Comparison of ENCODE assay signal across 8 cellular contexts in the genomic region with DNA sequence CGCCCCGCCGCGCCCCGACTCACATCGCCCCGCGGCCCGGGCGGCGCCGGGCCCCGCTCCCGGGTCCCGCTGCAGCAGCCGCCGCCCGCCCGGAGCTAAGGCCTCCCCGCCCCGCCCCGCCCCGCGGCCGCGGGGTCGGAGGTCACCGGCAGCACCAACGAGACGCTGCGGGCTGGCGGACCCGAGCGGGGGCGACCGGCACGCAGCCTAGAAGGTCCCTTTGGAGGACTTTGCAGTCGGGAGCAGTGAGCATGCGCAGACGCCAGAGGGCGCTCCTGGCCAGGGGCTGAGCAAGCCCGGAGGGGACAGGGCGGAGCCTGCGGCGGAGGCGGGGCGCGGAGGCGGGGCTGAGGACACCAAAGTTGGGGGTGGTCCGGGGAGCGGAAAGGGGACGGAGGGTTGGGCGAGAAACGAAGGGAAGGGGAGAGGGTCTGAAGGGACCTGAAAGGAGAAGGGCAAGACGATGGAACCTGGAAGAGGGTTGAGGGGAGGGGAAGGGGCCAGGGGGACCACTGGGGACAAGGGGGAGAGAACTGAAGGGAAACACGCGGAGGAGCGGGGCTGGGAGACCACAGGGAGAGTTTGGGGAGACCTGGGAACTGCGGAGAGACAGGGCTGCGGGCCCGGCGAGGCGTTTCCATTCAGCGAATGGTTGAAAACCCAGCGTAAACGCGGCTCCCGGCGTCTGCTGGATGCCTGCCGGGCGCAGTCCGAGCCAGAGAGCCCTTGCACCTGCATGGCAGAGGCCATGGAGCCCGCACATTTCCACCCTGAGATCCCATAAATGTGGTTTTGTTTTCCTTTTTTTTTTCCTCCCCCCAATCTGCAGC. TPM values are rescaled to one million over a fixed set of nuclear protein-coding genes. Genes with fewer than 3 reads are reported as not detected.
DNase-seq lines count a peak whose midpoint lies in the region; ATAC-seq and TF ChIP-seq lines count a peak whose summit lies in the region.

Gene FRS3 (minus strand): TSS at position 108 of the 830 bp plus-strand sequence. CDS start 2,913 bp downstream, outside the sequence.

- H3K4me1 ChIP-seq in A673 (ENCODE audit: insufficient read depth, low read length, poor library complexity, severe bottlenecking) (peaks cover 17% of the 10 kb centered on the region), skeletal muscle tissue (ENCODE audit: control insufficient read depth in 3 of 3, insufficient read depth in 3 of 3, low read length in 3 of 3) (peaks cover 21 to 35% (median 28%) of the 10 kb centered on the region in 3 donors)

- H3K9ac ChIP-seq in skeletal muscle tissue (ENCODE audit: low read depth in 1 of 3, low read length in 3 of 3) = peak within 1 kb of the TSS; percentile 76 to 83 (median 77)

- H3K9me3 ChIP-seq in A673 (ENCODE audit: low read depth, low read length, poor library complexity, severe bottlenecking) (no peaks in the 10 kb centered on the region), iPS-18c (ENCODE audit: control insufficient read depth, insufficient read depth, low read length) (no peaks in the 10 kb centered on the region), skeletal muscle tissue (ENCODE audit: control insufficient read depth in 3 of 3, low read length in 3 of 3) (no peaks in the 10 kb centered on the region)

- peak; percentile 95 for TF ChIP-seq CTCF in A673 (conservative IDR thresholded peaks at IDR 0.05; ENCODE audit: low read depth, low read length)

- H3K4me3 ChIP-seq in A673 (ENCODE audit: low read depth, low read length, poor library complexity, severe bottlenecking) = peak within 1 kb of the TSS; percentile 81
- H3K4me3 ChIP-seq in iPS-18c (ENCODE audit: insufficient read depth, low read depth, low read length) = peak within 1 kb of the TSS; percentile 74
- H3K4me3 ChIP-seq in skeletal muscle tissue (ENCODE audit: low read length in 3 of 3) = peak within 1 kb of the TSS; percentile 83 to 87 (median 83)

- H3K27me3 ChIP-seq in A673 (replicated peaks; ENCODE audit: insufficient read depth, low read depth, low read length, poor library complexity) = no peaks in the 10 kb centered on the region
- no peaks in the 10 kb centered on the region for H3K27me3 ChIP-seq in skeletal muscle tissue (ENCODE audit: control insufficient read depth in 3 of 3, insufficient read depth in 3 of 3, low read length in 3 of 3)

- POLR2A ChIA-PET in A673 (lab: Charles Lee; ENCODE audit: low non-redundant PET) = interaction anchor here (0.6 kb wide), 1 partner anchor 1150 kb away, joined by 3 read pairs; no protein-coding TSS in a partner anchor

- H3K36me3 ChIP-seq in A673 (ENCODE audit: insufficient read depth, low read length, poor library complexity, severe bottlenecking) (peaks cover 12% of the 10 kb centered on the region), skeletal muscle tissue (ENCODE audit: control insufficient read depth in 3 of 3, insufficient read depth in 3 of 3, low read length in 3 of 3) (peaks cover 14 to 23% (median 14%) of the 10 kb centered on the region in 3 donors)

- BruUV-seq in A673 (replicated peaks; lab: Mats Ljungman, UMichigan) = no TSS peak

- CTCF ChIA-PET in A673 (lab: Charles Lee) = interaction anchor here (0.6 to 0.7 kb wide), 3 partner anchors 71 to 553 kb away, joined by 3 to 7 read pairs (median 4); no protein-coding TSS in a partner anchor

- H3K27ac ChIP-seq in A673 (ENCODE audit: low read depth, low read length, poor library complexity, severe bottlenecking) (peak within 1 kb of the TSS; percentile 53), skeletal muscle tissue (ENCODE audit: low read depth, low read length) (peak within 1 kb of the TSS; percentile 42)

- ATAC-seq in HG03064 (IDR thresholded peaks at IDR 0.05; ENCODE audit: low read depth, unreplicated experiment) = peak; percentile 95

- TF ChIP-seq POLR2A in GM18526 (IDR thresholded peaks at IDR 0.05; ENCODE audit: extremely low read depth, insufficient read length) = peak; percentile 43

- intact Hi-C loops in A673 (cut with micrococcal nuclease; ENCODE audit: unreplicated experiment) = loop anchor here (1.0 to 10.0 kb wide), 5 partner anchors 75 to 437 kb away; partner anchors contain the start of gene MRPS10

- DNase-seq in A673 (ENCODE audit: low spot score) (peak; percentile 96), NCI-H2107 treated with DMSO at 0.1 percent for 48 hours (lab: John Stamatoyannopoulos, UW; ENCODE audit: unreplicated experiment) (peak; percentile 33), UCSD-AML1 (lab: John Stamatoyannopoulos, UW; ENCODE audit: unreplicated experiment) (peak; percentile 98), brain pericyte (ENCODE audit: low read depth, low spot score) (peak; percentile 72)

RNA-seq across cellular contexts. Expression of gene FRS3, which starts in this region (rescaled TPM):
- total RNA-seq in A673 (2021) (3.0 and 5.5 TPM in 2 replicates), skeletal muscle tissue (1.6 TPM)

Comparison
In these comparisons a context has a peak if more than half of its experiments do, and no peak if none do; other contexts are left out.
1. Peak in every context shown above with its lines: DNase-seq, ATAC-seq, H3K4me3 ChIP-seq and H3K27ac ChIP-seq.
2. DNase-seq: peak in every context shown above with its lines; median percentile 98 in UCSD-AML1; 96 in A673; 72 in brain pericyte; 33 in NCI-H2107 treated with DMSO at 0.1 percent for 48 hours.